13 cellular contexts compared by ENCODE assay signal in genomic region chr4:143384381-143384994, GRCh38. TPM values are rescaled to one million over a fixed set of nuclear protein-coding genes. Genes with fewer than 3 reads are reported as not detected.
DNase-seq lines count a peak whose midpoint lies in the region; ATAC-seq and TF ChIP-seq lines count a peak whose summit lies in the region.
"Had no signal": no experiment of that assay in that cellular context is flagged by ENCODE, and none has a peak within 500 bp of the region (broad histone marks: within the 10 kb centered on the region; RNA-seq: fewer than 3 reads in every experiment).

No MANE protein-coding gene starts in this region.

- H3K36me3 Mint-ChIP-seq in HFFc6 (ENCODE audit: low read depth) = no peaks in the 10 kb centered on the region

- H3K4me1 Mint-ChIP-seq in HFFc6 (ENCODE audit: low read depth) = peaks cover 72% of the 10 kb centered on the region

- no peaks in the 10 kb centered on the region for H3K9me3 Mint-ChIP-seq in HFFc6
- H3K9me3 Mint-ChIP-seq: nephron progenitor cell had no signal

- H3K27me3 ChIP-seq in layer of hippocampus (ENCODE audit: control insufficient read depth, insufficient read depth, low read length) (no peaks in the 10 kb centered on the region), tibial artery (no peaks in the 10 kb centered on the region)

- ATAC-seq in GM18907 (IDR thresholded peaks at IDR 0.05; ENCODE audit: unreplicated experiment) = no peak
- ATAC-seq: K562 had no signal

- H3K27ac ChIP-seq in cingulate gyrus (ENCODE audit: low read depth, low read length) = peak overlapping the region; percentile 61
- peak overlapping the region; percentile 58 for H3K27ac ChIP-seq in layer of hippocampus (ENCODE audit: low read depth, low read length)
- H3K27ac ChIP-seq in tibial artery = peak overlapping the region; percentile 51 to 71

- 0 out of 2 replicates have a peak overlapping the region, but pooled peaks have one; percentile 0 for H3K4me3 Mint-ChIP-seq in HFFc6
- H3K4me3 Mint-ChIP-seq: nephron progenitor cell had no signal

- H3K27ac Mint-ChIP-seq in HFFc6 = peak overlapping the region; percentile 49; the same call in 1 of the 2 replicates
- H3K27ac Mint-ChIP-seq: nephron progenitor cell had no signal

- H3K4me3 ChIP-seq in tibial artery = no peak overlapping the region
- H3K4me3 ChIP-seq: K562 had no signal

- H3K27me3 Mint-ChIP-seq in HFFc6 (ENCODE audit: insufficient read depth) = no peaks in the 10 kb centered on the region

- no peaks in the 10 kb centered on the region for H3K9me3 ChIP-seq in tibial artery

- intact Hi-C loops in tibial artery (cut with DNase I; ENCODE audit: low total_unique reads) = no loop called here

- DNase-seq in HFFc6 = peak; percentile 21
- peak; percentile 62 to 85 for DNase-seq in tibial artery
- no peak for DNase-seq in hypothalamus (lab: John Stamatoyannopoulos, UW)
- DNase-seq in NOMO-1 (lab: John Stamatoyannopoulos, UW; ENCODE audit: unreplicated experiment in 2 of 2) = no peak
- no peak for DNase-seq in COR-L47 (lab: John Stamatoyannopoulos, UW)
- DNase-seq: Calu3, NCI-H2081, nephron progenitor cell, T-helper 9 cell had no signal

- peaks cover 0 to 78% (median 42%) of the 10 kb centered on the region in 4 donors for H3K4me1 ChIP-seq in tibial artery

- H3K36me3 ChIP-seq in tibial artery = no peaks in the 10 kb centered on the region

- no peak for TF ChIP-seq CTCF in HFFc6 (IDR thresholded peaks at IDR 0.05)
- TF ChIP-seq CTCF in tibial artery (IDR thresholded peaks at IDR 0.05) = no peak

RNA-seq across cellular contexts. Expression of gene GAB1, which starts 47.8 kb away (rescaled TPM):
- 1 to 10 TPM; 6.6 to 8.9 (median 6.9) TPM for total RNA-seq in HFFc6 (2021; fragmentation: NEBNext Ultra II Directional; extraction: Animal tissue kit (Norgen Biotek cat#: 25700))

Comparison
In these comparisons a context has a peak if more than half of its experiments do, and no peak if none do; other contexts are left out.
1. DNase-seq: peak in HFFc6 (single experiment) and tibial artery (2 of 2); none in hypothalamus (0 of 51), NOMO-1 (0 of 2) and COR-L47 (single experiment).
2. Peak in every context shown above with its lines, with median percentiles within 50 percentile points of each other: H3K27ac ChIP-seq.